ENCODE assay signal across 11 cellular contexts in the genomic region with DNA sequence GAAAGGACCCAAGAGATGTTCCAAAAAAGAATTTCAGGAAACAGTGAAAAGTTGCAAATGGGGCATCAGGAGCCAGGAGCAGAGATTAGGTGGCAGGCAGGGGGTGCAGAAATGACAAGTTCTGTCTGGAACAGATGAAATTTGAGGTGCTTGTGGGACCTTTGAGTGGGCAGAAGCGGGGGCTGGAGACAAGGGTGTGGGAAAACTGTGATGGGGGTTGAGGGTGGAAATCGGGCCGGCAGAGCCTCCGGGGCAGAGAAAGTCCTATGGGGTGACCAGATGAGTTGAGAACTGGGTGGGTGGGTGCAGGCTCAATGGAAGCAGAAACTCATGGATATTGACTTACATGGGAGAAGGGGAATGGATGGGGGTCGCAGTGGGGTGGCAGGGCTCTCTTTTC. TPM values are rescaled to one million over a fixed set of nuclear protein-coding genes. Genes with fewer than 3 reads are reported as not detected.
DNase-seq lines count a peak whose midpoint lies in the region; ATAC-seq and TF ChIP-seq lines count a peak whose summit lies in the region.
"Had no signal": no experiment of that assay in that cellular context is flagged by ENCODE, and none has a peak within 500 bp of the region (broad histone marks: within the 10 kb centered on the region; RNA-seq: fewer than 3 reads in every experiment).

No MANE protein-coding gene starts in this region.

- H3K4me3 Mint-ChIP-seq in naive B cell = peak overlapping the region in 7 of 8 donors; percentile 90 to 99 (median 96)

- H3K27me3 ChIP-seq in heart left ventricle (no peaks in the 10 kb centered on the region), adrenal gland (no peaks in the 10 kb centered on the region), vagina (no peaks in the 10 kb centered on the region)

- no peaks in the 10 kb centered on the region for H3K27me3 Mint-ChIP-seq in naive B cell

- H3K27ac ChIP-seq in heart left ventricle (peak overlapping the region in 11 of 12 donors; percentile 89 to 99 (median 97)), adrenal gland (peak overlapping the region in 4 of 5 donors; percentile 95 to 98 (median 97)), vagina (peak overlapping the region; percentile 99)

- H3K36me3 ChIP-seq in heart left ventricle (peaks cover 0 to 19% (median 11%) of the 10 kb centered on the region in 9 donors), adrenal gland (replicated peaks in 1 of 2) (peaks cover 0 to 5% of the 10 kb centered on the region in 2 donors), vagina (peaks cover 0 to 4% of the 10 kb centered on the region in 2 donors)

- no peaks in the 10 kb centered on the region for H3K9me3 Mint-ChIP-seq in naive B cell

- no peak for TF ChIP-seq POLR2A in heart left ventricle (IDR thresholded peaks at IDR 0.05)
- TF ChIP-seq POLR2A in adrenal gland (IDR thresholded peaks at IDR 0.05) = no peak
- no peak for TF ChIP-seq POLR2A in vagina (IDR thresholded peaks at IDR 0.05)

- WGBS in heart left ventricle, 4 donors = 88 to 94% (median 92%) methylated on average over 5 of the region's 5 CpGs
- 86 to 92% (median 91%) methylated on average over 5 of the region's 5 CpGs for WGBS in adrenal gland, 4 donors

- ATAC-seq in heart left ventricle (no peak), left cardiac atrium (no peak), naive B cell (ENCODE audit: low read depth in 2 of 2) (no peak), HG03457 (IDR thresholded peaks at IDR 0.05; ENCODE audit: unreplicated experiment) (no peak), HG03196 (IDR thresholded peaks at IDR 0.05; ENCODE audit: unreplicated experiment) (no peak)
- ATAC-seq: esophagus mucosa had no signal

- intact Hi-C loops in heart left ventricle (cut with DNase I) = loop anchor here in 6 of 10 donors (2.0 kb wide), 4 partner anchors 17 to 25 kb away; a partner anchor contains a TSS
- intact Hi-C loops in left cardiac atrium (cut with DNase I) = no loop called here
- intact Hi-C loops in adrenal gland (cut with DNase I) = loop anchor here in 1 of 2 donors (2.0 kb wide), 1 partner anchor 17 kb away; no protein-coding TSS in a partner anchor
- intact Hi-C loops in vagina (cut with DNase I) = no loop called here

- H3K4me1 ChIP-seq in heart left ventricle (peaks cover 12 to 95% (median 53%) of the 10 kb centered on the region in 12 donors), adrenal gland (replicated peaks in 1 of 2) (peaks cover 19 to 45% of the 10 kb centered on the region in 2 donors), vagina (peaks cover 40% of the 10 kb centered on the region)

- no peaks in the 10 kb centered on the region for H3K36me3 Mint-ChIP-seq in naive B cell

- no peak for DNase-seq in heart left ventricle
- no peak for DNase-seq in left cardiac atrium
- peak in 1 of 7 donors; percentile 36 for DNase-seq in adrenal gland
- no peak for DNase-seq in naive B cell
- DNase-seq in vagina (ENCODE audit: extremely low spot score in 2 of 2) = no peak
- no peak for DNase-seq in activated gamma-delta T cell (lab: John Stamatoyannopoulos, UW)
- DNase-seq: activated effector memory CD4-positive, alpha-beta T cell treated with anti-CD3 and anti-CD28 coated beads, Interleukin-2, amount 50 U/mL, for 16 hours; NCI-H1930 had no signal

- TF ChIP-seq CTCF in heart left ventricle (IDR thresholded peaks at IDR 0.05) = no peak
- TF ChIP-seq CTCF in adrenal gland (IDR thresholded peaks at IDR 0.05) = no peak
- TF ChIP-seq CTCF in vagina (IDR thresholded peaks at IDR 0.05) = no peak

- H3K9me3 ChIP-seq in heart left ventricle (no peaks in the 10 kb centered on the region), adrenal gland (replicated peaks in 1 of 3) (no peaks in the 10 kb centered on the region), vagina (no peaks in the 10 kb centered on the region)

- H3K4me3 ChIP-seq in heart left ventricle = peak overlapping the region in 4 of 12 donors; percentile 63 to 82 (median 76)
- H3K4me3 ChIP-seq in adrenal gland = no peak overlapping the region
- no peak overlapping the region for H3K4me3 ChIP-seq in vagina

- peaks cover 44 to 61% (median 55%) of the 10 kb centered on the region in 3 donors for H3K4me1 Mint-ChIP-seq in naive B cell

- peak overlapping the region; percentile 96 to 100 (median 99) for H3K27ac Mint-ChIP-seq in naive B cell

RNA-seq across cellular contexts. Expression of a gene that starts 1.6 kb away (rescaled TPM):
- total RNA-seq in heart left ventricle = 100 to 1,000 TPM in 2 of 9 donors, 10 to 100 TPM in 7; 22.0 to 140 (median 42.0) TPM
- polyA plus RNA-seq in heart left ventricle = 10 to 100 TPM; 59.5 to 66.3 TPM
- total RNA-seq in left cardiac atrium = 100 to 1,000 TPM in 1 of 2 donors, 10 to 100 TPM in 1; 85.6 to 172 TPM
- total RNA-seq in adrenal gland = 100 to 1,000 TPM in 5 of 8 donors, 10 to 100 TPM in 3; 49.5 to 854 (median 185) TPM
- polyA plus RNA-seq in adrenal gland = 100 to 1,000 TPM in 2 of 3 donors, 10 to 100 TPM in 1; 34.5 to 499 (median 282) TPM
- polyA plus RNA-seq in naive B cell (ENCODE audit: low read depth in 6 of 6) = 10 to 100 TPM in 4 of 6 donors, 1 to 10 TPM in 2; 6.7 to 24.9 (median 12.6) TPM
- total RNA-seq in vagina = 465 TPM

RNA-seq across cellular contexts. Expression of a gene that starts 20.1 kb away (rescaled TPM):
- total RNA-seq in heart left ventricle (10 to 100 TPM; 18.9 to 46.7 (median 24.1) TPM), left cardiac atrium (10 to 100 TPM; 25.2 to 28.7 TPM), adrenal gland (10 to 100 TPM; 28.8 to 60.4 (median 38.6) TPM), vagina (27.7 TPM)
- polyA plus RNA-seq in heart left ventricle (100 to 1,000 TPM in 1 of 2 donors, 10 to 100 TPM in 1; 22.1 to 108 TPM), adrenal gland (10 to 100 TPM; 20.9 to 28.6 (median 27.1) TPM), naive B cell (ENCODE audit: low read depth in 6 of 6) (10 to 100 TPM; 20.1 to 35.5 (median 24.4) TPM)

RNA-seq across cellular contexts. Expression of a gene that starts 29.8 kb away (rescaled TPM):
- total RNA-seq in heart left ventricle (under 1 TPM in 3 of 9 donors, not detected in 6; 0.29 to 0.52 (median 0.32) TPM), left cardiac atrium (under 1 TPM in 1 of 2 donors, not detected in 1; 0.27 TPM), adrenal gland (1 to 10 TPM in 1 of 8 donors, under 1 TPM in 2, not detected in 5; 0.54 to 2.1 (median 0.83) TPM), vagina (1.5 TPM)
- polyA plus RNA-seq in heart left ventricle (under 1 TPM; 0.08 to 0.65 TPM), adrenal gland (under 1 TPM in 1 of 3 donors, not detected in 2; 0.10 TPM), naive B cell (ENCODE audit: low read depth in 6 of 6) (not detected)
- total RNA-seq: esophagus mucosa had no signal

RNA-seq across cellular contexts. Expression of a gene that starts 42.9 kb away (rescaled TPM):
- total RNA-seq in heart left ventricle (10 to 100 TPM; 12.9 to 38.0 (median 17.6) TPM), left cardiac atrium (10 to 100 TPM; 25.3 to 44.0 TPM), adrenal gland (10 to 100 TPM in 5 of 8 donors, 1 to 10 TPM in 3; 1.8 to 26.0 (median 14.9) TPM), vagina (47.1 TPM)
- polyA plus RNA-seq in heart left ventricle (10 to 100 TPM; 17.8 to 26.5 TPM), adrenal gland (10 to 100 TPM in 2 of 3 donors, 1 to 10 TPM in 1; 5.3 to 44.9 (median 41.3) TPM), naive B cell (ENCODE audit: low read depth in 6 of 6) (10 to 100 TPM in 5 of 6 donors, 1 to 10 TPM in 1; 2.9 to 28.7 (median 16.9) TPM)

Comparison
In these comparisons a context has a peak if more than half of its experiments do, and no peak if none do; other contexts are left out.
1. intact Hi-C loops: an anchor here in heart left ventricle (2.0 kb wide); none called in left cardiac atrium and vagina.